ENCODE assay signal across 36 cellular contexts in the genomic region with DNA sequence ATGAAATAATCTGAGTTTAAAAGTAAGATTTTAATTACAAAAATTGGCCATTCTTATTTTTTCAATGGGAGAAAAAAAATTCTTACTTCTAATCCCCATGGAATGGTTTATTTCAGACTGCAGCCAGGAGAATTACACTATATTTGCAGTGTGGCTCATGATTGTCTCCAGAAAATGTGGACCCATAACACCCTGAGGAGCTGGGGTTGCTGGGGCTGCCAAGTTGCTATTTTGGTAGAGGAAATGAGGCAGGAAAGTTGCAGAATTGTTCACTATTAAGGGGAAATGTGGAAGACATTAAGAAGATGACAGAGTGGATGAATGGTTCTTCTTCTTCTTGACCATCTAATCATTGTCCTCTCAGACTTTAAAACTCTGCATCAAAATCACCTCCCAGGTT. TPM values are rescaled to one million over a fixed set of nuclear protein-coding genes. Genes with fewer than 3 reads are reported as not detected.
"Had no signal": no experiment of that assay in that cellular context is flagged by ENCODE, and none has a peak within 500 bp of the region (broad histone marks: within the 10 kb centered on the region; RNA-seq: fewer than 3 reads in every experiment).

No MANE protein-coding gene starts in this region.

- H3K36me3 Mint-ChIP-seq: activated CD4-positive, alpha-beta memory T cell treated with anti-CD3 and anti-CD28 coated beads for 36 hours; activated naive CD4-positive, alpha-beta T cell treated with anti-CD3 and anti-CD28 coated beads, Interleukin-2, amount 50 U/mL, for 72 hours; activated naive CD8-positive, alpha-beta T cell treated with anti-CD3 and anti-CD28 coated beads for 36 hours had no signal

- H3K27ac ChIP-seq: ascending aorta, brain microvascular endothelial cell, breast epithelium, VCaP had no signal

- H3K4me3 Mint-ChIP-seq: activated B cell treated with CpG ODN at 0.5 μM for 24 hours; activated CD4-positive, alpha-beta memory T cell treated with anti-CD3 and anti-CD28 coated beads for 36 hours; activated CD4-positive, alpha-beta T cell treated with anti-CD3 and anti-CD28 coated beads, Interleukin-2, amount 10 ng/mL, durations not matched to agents 24 days and 14 days; activated CD8-positive, alpha-beta T cell treated with anti-CD3 and anti-CD28 coated beads for 36 hours; activated naive CD4-positive, alpha-beta T cell treated with anti-CD3 and anti-CD28 coated beads for 36 hours; activated naive CD8-positive, alpha-beta T cell treated with anti-CD3 and anti-CD28 coated beads for 36 hours; activated T-cell treated with anti-CD3 and anti-CD28 coated beads, Interleukin-2, amount 50 U/mL, for 4 hours; activated T-cell treated with anti-CD3 and anti-CD28 coated beads, Interleukin-2, amount 50 U/mL, for 72 hours; activated T-helper 1 cell treated with anti-CD3 and anti-CD28 coated beads, Interleukin-12 subunit alpha, Interleukin-12 subunit beta, Interleukin-2, Interleukin-4 antibody, amounts not matched to agents 30 ng/mL and 10 ng/mL and 1 ng/mL, durations not matched to agents 14 hours and 24 hours and 36 hours; activated T-helper 17 cell treated with anti-CD3 and anti-CD28 coated beads, Interleukin-2, amount 50 U/mL, for 72 hours; T-helper 1 cell treated with Interleukin-12 subunit alpha and Interleukin-12 subunit beta and Interleukin-4 antibody, amounts not matched to agents 30 μg/mL and 1 μg/mL, for 36 hours; T-helper 2 cell treated with Interferon-gamma antibody and Interleukin-4, amounts not matched to agents 5 μg/mL and 100 μg/mL, for 36 hours had no signal

- DNase-seq: activated B cell treated with CpG ODN at 0.5 μM for 24 hours; activated CD4-positive, alpha-beta memory T cell treated with anti-CD3 and anti-CD28 coated beads for 36 hours; activated CD4-positive, alpha-beta T cell treated with anti-CD3 and anti-CD28 coated beads for 4 hours; activated CD4-positive, alpha-beta T cell treated with anti-CD3 and anti-CD28 coated beads, Interleukin-2, amount 10 ng/mL, durations not matched to agents 24 days and 14 days; activated CD4-positive, alpha-beta T cell treated with anti-CD3 and anti-CD28 coated beads, Interleukin-2, amount 50 U/mL, for 1 hour; activated CD4-positive, alpha-beta T cell treated with anti-CD3 and anti-CD28 coated beads, Interleukin-2, amount 50 U/mL, for 4 hours; activated CD4-positive, CD25-positive, alpha-beta regulatory T cell treated with anti-CD3 and anti-CD28 coated beads, Interleukin-2, amount 50 U/mL, for 72 hours; activated CD8-positive, alpha-beta memory T cell treated with anti-CD3 and anti-CD28 coated beads, Interleukin-2, amount 50 U/mL, for 4 hours; activated CD8-positive, alpha-beta T cell treated with anti-CD3 and anti-CD28 coated beads for 36 hours; activated effector memory CD4-positive, alpha-beta T cell treated with anti-CD3 and anti-CD28 coated beads, Interleukin-2, amount 50 U/mL, for 16 hours; activated gamma-delta T cell treated with Interleukin-2 at 50 U/mL for 16 hours; activated naive CD4-positive, alpha-beta T cell; activated naive CD4-positive, alpha-beta T cell treated with anti-CD3 and anti-CD28 coated beads for 36 hours; activated naive CD4-positive, alpha-beta T cell treated with anti-CD3 and anti-CD28 coated beads, Interleukin-2, amount 50 U/mL, for 16 hours; activated naive CD8-positive, alpha-beta T cell treated with anti-CD3 and anti-CD28 coated beads for 36 hours; activated T-cell treated with anti-CD3 and anti-CD28 coated beads for 4 hours; activated T-cell treated with anti-CD3 and anti-CD28 coated beads, Interleukin-2, amount 50 U/mL, for 1 hour; activated T-cell treated with anti-CD3 and anti-CD28 coated beads, Interleukin-2, amount 50 U/mL, for 4 hours; activated T-cell treated with anti-CD3 and anti-CD28 coated beads, Interleukin-2, amount 50 U/mL, for 72 hours; amygdala; anterior cingulate cortex; brain microvascular endothelial cell; central memory CD4-positive, alpha-beta T cell; T-helper 1 cell; T-helper 2 cell; T-helper 9 cell had no signal

- H3K4me1 Mint-ChIP-seq: activated B cell treated with CpG ODN at 0.5 μM for 24 hours; activated CD4-positive, alpha-beta T cell treated with anti-CD3 and anti-CD28 coated beads, Interleukin-2, amount 10 ng/mL, durations not matched to agents 24 days and 14 days; activated naive CD8-positive, alpha-beta T cell treated with anti-CD3 and anti-CD28 coated beads for 36 hours; activated T-helper 17 cell treated with anti-CD3 and anti-CD28 coated beads, Interleukin-2, amount 50 U/mL, for 72 hours had no signal

- H3K4me3 ChIP-seq: ascending aorta, breast epithelium had no signal

- H3K36me3 ChIP-seq: ascending aorta, brain microvascular endothelial cell, breast epithelium had no signal

- H3K9me3 ChIP-seq: ascending aorta, breast epithelium had no signal

- ATAC-seq: activated CD8-positive, alpha-beta T cell treated with anti-CD3 and anti-CD28 coated beads for 36 hours; activated naive CD4-positive, alpha-beta T cell treated with anti-CD3 and anti-CD28 coated beads, Interleukin-2, amount 50 U/mL, for 72 hours; activated T-cell treated with anti-CD3 and anti-CD28 coated beads, Interleukin-2, amount 50 U/mL, for 4 hours; activated T-cell treated with anti-CD3 and anti-CD28 coated beads, Interleukin-2, amount 50 U/mL, for 72 hours; activated T-helper 17 cell treated with anti-CD3 and anti-CD28 coated beads, Interleukin-2, amount 50 U/mL, for 72 hours had no signal

- H3K27ac Mint-ChIP-seq: activated B cell treated with CpG ODN at 0.5 μM for 24 hours; activated CD4-positive, alpha-beta memory T cell treated with anti-CD3 and anti-CD28 coated beads for 36 hours; activated CD4-positive, alpha-beta T cell treated with anti-CD3 and anti-CD28 coated beads, Interleukin-2, amount 10 ng/mL, durations not matched to agents 24 days and 14 days; activated CD8-positive, alpha-beta T cell treated with anti-CD3 and anti-CD28 coated beads for 36 hours; activated naive CD4-positive, alpha-beta T cell treated with anti-CD3 and anti-CD28 coated beads for 36 hours; activated naive CD4-positive, alpha-beta T cell treated with anti-CD3 and anti-CD28 coated beads, Interleukin-2, amount 50 U/mL, for 72 hours; activated naive CD8-positive, alpha-beta T cell treated with anti-CD3 and anti-CD28 coated beads for 36 hours; activated T-cell treated with anti-CD3 and anti-CD28 coated beads, Interleukin-2, amount 50 U/mL, for 72 hours; activated T-helper 1 cell treated with anti-CD3 and anti-CD28 coated beads, Interleukin-12 subunit alpha, Interleukin-12 subunit beta, Interleukin-2, Interleukin-4 antibody, amounts not matched to agents 30 ng/mL and 10 ng/mL and 1 ng/mL, durations not matched to agents 14 hours and 24 hours and 36 hours; activated T-helper 17 cell treated with anti-CD3 and anti-CD28 coated beads, Interleukin-2, amount 50 U/mL, for 72 hours; T-helper 1 cell treated with Interleukin-12 subunit alpha and Interleukin-12 subunit beta and Interleukin-4 antibody, amounts not matched to agents 30 μg/mL and 1 μg/mL, for 36 hours; T-helper 2 cell treated with Interferon-gamma antibody and Interleukin-4, amounts not matched to agents 5 μg/mL and 100 μg/mL, for 36 hours had no signal

- H3K9me3 Mint-ChIP-seq: activated B cell treated with CpG ODN at 0.5 μM for 24 hours; activated CD4-positive, alpha-beta memory T cell treated with anti-CD3 and anti-CD28 coated beads for 36 hours; activated CD4-positive, alpha-beta T cell treated with anti-CD3 and anti-CD28 coated beads, Interleukin-2, amount 10 ng/mL, durations not matched to agents 24 days and 14 days; activated CD8-positive, alpha-beta T cell treated with anti-CD3 and anti-CD28 coated beads for 36 hours; activated naive CD4-positive, alpha-beta T cell treated with anti-CD3 and anti-CD28 coated beads for 36 hours; activated naive CD4-positive, alpha-beta T cell treated with anti-CD3 and anti-CD28 coated beads, Interleukin-2, amount 50 U/mL, for 72 hours; activated naive CD8-positive, alpha-beta T cell treated with anti-CD3 and anti-CD28 coated beads for 36 hours; activated T-cell treated with anti-CD3 and anti-CD28 coated beads, Interleukin-2, amount 50 U/mL, for 4 hours; activated T-cell treated with anti-CD3 and anti-CD28 coated beads, Interleukin-2, amount 50 U/mL, for 72 hours; activated T-helper 1 cell treated with anti-CD3 and anti-CD28 coated beads, Interleukin-12 subunit alpha, Interleukin-12 subunit beta, Interleukin-2, Interleukin-4 antibody, amounts not matched to agents 30 ng/mL and 10 ng/mL and 1 ng/mL, durations not matched to agents 14 hours and 24 hours and 36 hours; activated T-helper 17 cell treated with anti-CD3 and anti-CD28 coated beads, Interleukin-2, amount 50 U/mL, for 72 hours; T-helper 1 cell treated with Interleukin-12 subunit alpha and Interleukin-12 subunit beta and Interleukin-4 antibody, amounts not matched to agents 30 μg/mL and 1 μg/mL, for 36 hours; T-helper 2 cell treated with Interferon-gamma antibody and Interleukin-4, amounts not matched to agents 5 μg/mL and 100 μg/mL, for 36 hours had no signal

- H3K27me3 Mint-ChIP-seq: activated B cell treated with CpG ODN at 0.5 μM for 24 hours had no signal

- H3K27me3 ChIP-seq: ascending aorta, brain microvascular endothelial cell, breast epithelium had no signal

- H3K4me1 ChIP-seq: ascending aorta, breast epithelium had no signal

RNA-seq across cellular contexts. Expression of a gene that starts 4.6 kb away (rescaled TPM):
- total RNA-seq: activated B cell treated with CpG ODN at 0.5 μM for 24 hours; activated CD4-positive, alpha-beta memory T cell treated with anti-CD3 and anti-CD28 coated beads for 36 hours; activated CD4-positive, alpha-beta T cell treated with anti-CD3 and anti-CD28 coated beads, Interleukin-2, amount 10 ng/mL, durations not matched to agents 24 days and 14 days; activated CD8-positive, alpha-beta memory T cell treated with anti-CD3 and anti-CD28 coated beads for 36 hours; activated CD8-positive, alpha-beta T cell treated with anti-CD3 and anti-CD28 coated beads for 36 hours; activated naive CD4-positive, alpha-beta T cell treated with anti-CD3 and anti-CD28 coated beads for 36 hours; activated naive CD4-positive, alpha-beta T cell treated with anti-CD3 and anti-CD28 coated beads, Interleukin-2, amount 50 U/mL, for 72 hours; activated naive CD8-positive, alpha-beta T cell treated with anti-CD3 and anti-CD28 coated beads for 36 hours; activated T-cell treated with anti-CD3 and anti-CD28 coated beads, Interleukin-2, amount 50 U/mL, for 4 hours; activated T-cell treated with anti-CD3 and anti-CD28 coated beads, Interleukin-2, amount 50 U/mL, for 72 hours; activated T-helper 1 cell treated with anti-CD3 and anti-CD28 coated beads, Interleukin-12 subunit alpha, Interleukin-12 subunit beta, Interleukin-2, Interleukin-4 antibody, amounts not matched to agents 30 ng/mL and 10 ng/mL and 1 ng/mL, durations not matched to agents 14 hours and 24 hours and 36 hours; activated T-helper 17 cell treated with anti-CD3 and anti-CD28 coated beads, Interleukin-2, amount 50 U/mL, for 72 hours; ascending aorta; cardiac septum had no signal
